ENCODE assay signal across 12 cellular contexts in genomic region chr10:47207280-47207613, GRCh38.
DNase-seq lines count a peak whose midpoint lies in the region; ATAC-seq, FAIRE-seq and TF ChIP-seq lines count a peak whose summit lies in the region.
"Had no signal": no experiment of that assay in that cellular context is flagged by ENCODE, and none has a peak within 500 bp of the region (broad histone marks: within the 10 kb centered on the region; RNA-seq: fewer than 3 reads in every experiment).

No MANE protein-coding gene starts in this region.

- H3K9me3 Mint-ChIP-seq in T-helper 2 cell treated with Interferon-gamma antibody and Interleukin-4, amounts not matched to agents 5 μg/mL and 100 μg/mL, for 36 hours, result peaks cover 11% of the 10 kb centered on the region

- H3K27me3 Mint-ChIP-seq in T-helper 2 cell treated with Interferon-gamma antibody and Interleukin-4, amounts not matched to agents 5 μg/mL and 100 μg/mL, for 36 hours (ENCODE audit: low read depth), result no peaks in the 10 kb centered on the region

- DNase-seq in stimulated activated CD4-positive, alpha-beta T cell treated with anti-CD3 and anti-CD28 coated beads, Interleukin-1b, Interleukin-23, amount 100 ng/mL, for 48 hours, result peak; percentile 20
- DNase-seq in stimulated activated CD4-positive, alpha-beta T cell treated with anti-CD3 and anti-CD28 coated beads, Interleukin-4, amount 100 ng/mL, for 24 hours, result no peak
- DNase-seq in T-helper 2 cell treated with Interferon-gamma antibody and Interleukin-4, amounts not matched to agents 5 μg/mL and 100 μg/mL, for 36 hours (ENCODE audit: low spot score), result no peak
- peak; percentile 52 for DNase-seq in fibroblast of villous mesenchyme (ENCODE audit: low read depth)
- no peak for DNase-seq in H7
- no peak for DNase-seq in RCC 7860 (ENCODE audit: low spot score)
- no peak for DNase-seq in foreskin fibroblast
- DNase-seq: erythroblast, NCI-H1417, NCI-H82 had no signal

- FAIRE-seq in RCC 7860 (lab: Jason Lieb, UNC), result no peak

- peaks cover 2% of the 10 kb centered on the region for H3K36me3 Mint-ChIP-seq in T-helper 2 cell treated with Interferon-gamma antibody and Interleukin-4, amounts not matched to agents 5 μg/mL and 100 μg/mL, for 36 hours (ENCODE audit: low read depth)

- H3K4me3 ChIP-seq in fibroblast of villous mesenchyme (ENCODE audit: low read depth, low read length) (no peak overlapping the region), H7 (ENCODE audit: insufficient read depth, low read depth, low read length) (no peak overlapping the region), foreskin fibroblast (ENCODE audit: low read depth in 1 of 2, low read length in 2 of 2) (no peak overlapping the region)
- H3K4me3 ChIP-seq: BLaER1 had no signal

- H3K36me3 ChIP-seq in H7 (replicated peaks; ENCODE audit: control insufficient read depth, insufficient read depth, low read length), result no peaks in the 10 kb centered on the region
- H3K36me3 ChIP-seq: BLaER1 had no signal

- ATAC-seq in GM21390 (IDR thresholded peaks at IDR 0.05; ENCODE audit: unreplicated experiment), result no peak

- no peaks in the 10 kb centered on the region for H3K27me3 ChIP-seq in H7 (ENCODE audit: control insufficient read depth, insufficient read depth, low read length)
- H3K27me3 ChIP-seq: BLaER1 had no signal

- H3K27ac Mint-ChIP-seq in T-helper 2 cell treated with Interferon-gamma antibody and Interleukin-4, amounts not matched to agents 5 μg/mL and 100 μg/mL, for 36 hours, result peak overlapping the region; percentile 77

- TF ChIP-seq CTCF in fibroblast of villous mesenchyme (IDR thresholded peaks at IDR 0.05; ENCODE audit: insufficient read depth, low read depth, low read length) (no peak), foreskin fibroblast (IDR thresholded peaks at IDR 0.05; ENCODE audit: low read depth, low read length) (no peak)

- H3K4me1 Mint-ChIP-seq in T-helper 2 cell treated with Interferon-gamma antibody and Interleukin-4, amounts not matched to agents 5 μg/mL and 100 μg/mL, for 36 hours (ENCODE audit: low read depth), result peaks cover 38% of the 10 kb centered on the region

- H3K4me3 Mint-ChIP-seq in T-helper 2 cell treated with Interferon-gamma antibody and Interleukin-4, amounts not matched to agents 5 μg/mL and 100 μg/mL, for 36 hours, result peak overlapping the region; percentile 60

Comparison
In these comparisons a context has a peak if more than half of its experiments do, and no peak if none do; other contexts are left out.
1. DNase-seq: peak in stimulated activated CD4-positive, alpha-beta T cell treated with anti-CD3 and anti-CD28 coated beads, Interleukin-1b, Interleukin-23, amount 100 ng/mL, for 48 hours (single experiment) and fibroblast of villous mesenchyme (single experiment); none in stimulated activated CD4-positive, alpha-beta T cell treated with anti-CD3 and anti-CD28 coated beads, Interleukin-4, amount 100 ng/mL, for 24 hours (single experiment), T-helper 2 cell treated with Interferon-gamma antibody and Interleukin-4, amounts not matched to agents 5 μg/mL and 100 μg/mL, for 36 hours (single experiment), H7 (single experiment), RCC 7860 (single experiment) and foreskin fibroblast (0 of 2).